8 cellular contexts compared by ENCODE assay signal in genomic region chr17:3935140-3935542, GRCh38. TPM values are rescaled to one million over a fixed set of nuclear protein-coding genes. Genes with fewer than 3 reads are reported as not detected.
DNase-seq lines count a peak whose midpoint lies in the region; ATAC-seq and TF ChIP-seq lines count a peak whose summit lies in the region.

No MANE protein-coding gene starts in this region.

- no peak for ATAC-seq in activated naive CD8-positive, alpha-beta T cell treated with anti-CD3 and anti-CD28 coated beads, Interleukin-2, amount 50 U/mL, for 24 hours
- ATAC-seq in right cardiac atrium, result peak; percentile 89 to 93
- ATAC-seq in gastrocnemius medialis, result peak; percentile 72
- no peak for ATAC-seq in GM19328 (IDR thresholded peaks at IDR 0.05; ENCODE audit: unreplicated experiment)

- peaks cover 26% of the 10 kb centered on the region for H3K36me3 Mint-ChIP-seq in activated naive CD4-positive, alpha-beta T cell treated with anti-CD3 and anti-CD28 coated beads for 36 hours (ENCODE audit: low read depth)
- H3K36me3 Mint-ChIP-seq in activated naive CD8-positive, alpha-beta T cell treated with anti-CD3 and anti-CD28 coated beads, Interleukin-2, amount 50 U/mL, for 24 hours (ENCODE audit: low read depth), result peaks cover 23% of the 10 kb centered on the region

- no peak overlapping the region for H3K4me3 Mint-ChIP-seq in activated naive CD4-positive, alpha-beta T cell treated with anti-CD3 and anti-CD28 coated beads for 36 hours
- H3K4me3 Mint-ChIP-seq in activated naive CD8-positive, alpha-beta T cell treated with anti-CD3 and anti-CD28 coated beads, Interleukin-2, amount 50 U/mL, for 24 hours, result no peak overlapping the region

- H3K4me1 ChIP-seq in right cardiac atrium (ENCODE audit: control insufficient read depth, insufficient read depth, low read length) (no peaks in the 10 kb centered on the region), gastrocnemius medialis (no peaks in the 10 kb centered on the region)

- no peaks in the 10 kb centered on the region for H3K36me3 ChIP-seq in gastrocnemius medialis

- no peak overlapping the region for H3K27ac Mint-ChIP-seq in activated naive CD4-positive, alpha-beta T cell treated with anti-CD3 and anti-CD28 coated beads for 36 hours
- no peak overlapping the region for H3K27ac Mint-ChIP-seq in activated naive CD8-positive, alpha-beta T cell treated with anti-CD3 and anti-CD28 coated beads, Interleukin-2, amount 50 U/mL, for 24 hours

- TF ChIP-seq POLR2A in gastrocnemius medialis (IDR thresholded peaks at IDR 0.05), result no peak

- in situ Hi-C loops in gastrocnemius medialis (cut with MboI; ENCODE audit: low sequenced_read_pairs in 4 of 4), result no loop called here

- CTCF ChIA-PET in activated naive CD4-positive, alpha-beta T cell treated with anti-CD3 and anti-CD28 coated beads for 36 hours (lab: Charles Lee), result interaction anchor here (0.6 to 1.6 kb wide), 3 partner anchors 69 to 400 kb away, joined by 3 read pairs; no protein-coding TSS in a partner anchor

- peak; percentile 54 for DNase-seq in activated naive CD4-positive, alpha-beta T cell treated with anti-CD3 and anti-CD28 coated beads for 36 hours
- no peak for DNase-seq in activated naive CD4-positive, alpha-beta T cell treated with anti-CD3 and anti-CD28 coated beads, Interleukin-2, amount 50 U/mL, for 16 hours
- DNase-seq in NCI-H2227 treated with DMSO at 0.1 percent for 48 hours (lab: John Stamatoyannopoulos, UW), result peak; percentile 58
- peak; percentile 25 for DNase-seq in activated naive CD8-positive, alpha-beta T cell treated with anti-CD3 and anti-CD28 coated beads, Interleukin-2, amount 50 U/mL, for 24 hours
- peak; percentile 70 to 89 (median 87) for DNase-seq in right cardiac atrium
- DNase-seq in gastrocnemius medialis, result peak in 1 of 2 donors; percentile 53
- DNase-seq in effector CD4-positive, alpha-beta T cell, result no peak

- H3K27me3 ChIP-seq in right cardiac atrium (ENCODE audit: control insufficient read depth, insufficient read depth), result no peaks in the 10 kb centered on the region
- H3K27me3 ChIP-seq in gastrocnemius medialis, result no peaks in the 10 kb centered on the region

- H3K27ac ChIP-seq in right cardiac atrium (ENCODE audit: low read length) (no peak overlapping the region), gastrocnemius medialis (no peak overlapping the region)

- 22% methylated on average over 10 of the region's 10 CpGs for WGBS in right cardiac atrium

- no peaks in the 10 kb centered on the region for H3K9me3 Mint-ChIP-seq in activated naive CD4-positive, alpha-beta T cell treated with anti-CD3 and anti-CD28 coated beads for 36 hours
- no peaks in the 10 kb centered on the region for H3K9me3 Mint-ChIP-seq in activated naive CD8-positive, alpha-beta T cell treated with anti-CD3 and anti-CD28 coated beads, Interleukin-2, amount 50 U/mL, for 24 hours

- TF ChIP-seq CTCF in gastrocnemius medialis (IDR thresholded peaks at IDR 0.05 in 4 of 5, conservative IDR thresholded peaks at IDR 0.05 in 1 of 5), result peak; percentile 12 to 70 (median 63)

- H3K4me3 ChIP-seq in right cardiac atrium (ENCODE audit: low read length) (no peak overlapping the region), gastrocnemius medialis (no peak overlapping the region)

- intact Hi-C loops in activated naive CD4-positive, alpha-beta T cell treated with anti-CD3 and anti-CD28 coated beads for 36 hours (cut with micrococcal nuclease), result loop anchor here (2.0 kb wide), 1 partner anchor 30 kb away; the partner anchor contains the start of gene ATP2A3
- intact Hi-C loops in right cardiac atrium (cut with DNase I), result loop anchor here (2.0 to 10.0 kb wide), 4 partner anchors 67 to 72 kb away; no protein-coding TSS in a partner anchor
- intact Hi-C loops in gastrocnemius medialis (cut with DNase I; ENCODE audit: low total_unique reads), result loop anchor here (1.0 kb wide), 2 partner anchors 69 to 139 kb away; no protein-coding TSS in a partner anchor

- no peaks in the 10 kb centered on the region for H3K9me3 ChIP-seq in right cardiac atrium (ENCODE audit: control insufficient read depth, low read length)
- H3K9me3 ChIP-seq in gastrocnemius medialis, result no peaks in the 10 kb centered on the region

- no peaks in the 10 kb centered on the region for H3K4me1 Mint-ChIP-seq in activated naive CD4-positive, alpha-beta T cell treated with anti-CD3 and anti-CD28 coated beads for 36 hours (ENCODE audit: low read depth)
- H3K4me1 Mint-ChIP-seq in activated naive CD8-positive, alpha-beta T cell treated with anti-CD3 and anti-CD28 coated beads, Interleukin-2, amount 50 U/mL, for 24 hours, result no peaks in the 10 kb centered on the region

- H3K27me3 Mint-ChIP-seq in activated naive CD4-positive, alpha-beta T cell treated with anti-CD3 and anti-CD28 coated beads for 36 hours (ENCODE audit: low read depth), result no peaks in the 10 kb centered on the region
- no peaks in the 10 kb centered on the region for H3K27me3 Mint-ChIP-seq in activated naive CD8-positive, alpha-beta T cell treated with anti-CD3 and anti-CD28 coated beads, Interleukin-2, amount 50 U/mL, for 24 hours

RNA-seq across cellular contexts. Expression of gene P2RX1, which starts 18.9 kb away (rescaled TPM):
- total RNA-seq in activated naive CD4-positive, alpha-beta T cell treated with anti-CD3 and anti-CD28 coated beads for 36 hours, result under 1 TPM; 0.10 to 0.17 TPM
- total RNA-seq in right cardiac atrium (1 to 10 TPM in 3 of 4 donors, under 1 TPM in 1; 0.74 to 3.8 (median 1.4) TPM), gastrocnemius medialis (under 1 TPM in 3 of 4 donors, not detected in 1; 0.25 to 0.59 (median 0.38) TPM)
- polyA plus RNA-seq in right cardiac atrium, result 1.1 TPM

RNA-seq across cellular contexts. Expression of gene ATP2A3, which starts 29.1 kb away (rescaled TPM):
- total RNA-seq in activated naive CD4-positive, alpha-beta T cell treated with anti-CD3 and anti-CD28 coated beads for 36 hours, result 10 to 100 TPM; 75.5 to 76.4 TPM
- total RNA-seq in right cardiac atrium (10 to 100 TPM; 10.5 to 16.6 (median 15.5) TPM), gastrocnemius medialis (1 to 10 TPM in 2 of 4 donors, under 1 TPM in 2; 0.89 to 1.4 (median 0.98) TPM)
- 7.9 TPM for polyA plus RNA-seq in right cardiac atrium

RNA-seq across cellular contexts. Expression of gene CAMKK1, which starts 42.3 kb away (rescaled TPM):
- 1 to 10 TPM; 2.4 to 2.7 TPM for total RNA-seq in activated naive CD4-positive, alpha-beta T cell treated with anti-CD3 and anti-CD28 coated beads for 36 hours
- total RNA-seq in right cardiac atrium (1 to 10 TPM; 4.2 to 6.7 (median 6.0) TPM), gastrocnemius medialis (1 to 10 TPM in 3 of 4 donors, under 1 TPM in 1; 0.44 to 5.1 (median 2.1) TPM)
- 4.5 TPM for polyA plus RNA-seq in right cardiac atrium

Comparison
In these comparisons a context has a peak if more than half of its experiments do, and no peak if none do; other contexts are left out.
1. DNase-seq: peak in activated naive CD4-positive, alpha-beta T cell treated with anti-CD3 and anti-CD28 coated beads for 36 hours (single experiment), NCI-H2227 treated with DMSO at 0.1 percent for 48 hours (single experiment), activated naive CD8-positive, alpha-beta T cell treated with anti-CD3 and anti-CD28 coated beads, Interleukin-2, amount 50 U/mL, for 24 hours (single experiment) and right cardiac atrium (3 of 3); none in activated naive CD4-positive, alpha-beta T cell treated with anti-CD3 and anti-CD28 coated beads, Interleukin-2, amount 50 U/mL, for 16 hours (single experiment) and effector CD4-positive, alpha-beta T cell (single experiment).
2. ATAC-seq: peak in right cardiac atrium (2 of 2) and gastrocnemius medialis (2 of 2); none in activated naive CD8-positive, alpha-beta T cell treated with anti-CD3 and anti-CD28 coated beads, Interleukin-2, amount 50 U/mL, for 24 hours (single experiment) and GM19328 (single experiment).
3. RNA of gene ATP2A3, which starts 29.1 kb away (total RNA-seq): 75.5 to 76.4 TPM in activated naive CD4-positive, alpha-beta T cell treated with anti-CD3 and anti-CD28 coated beads for 36 hours and 10.5 to 16.6 TPM in right cardiac atrium; 0.89 to 1.4 TPM in gastrocnemius medialis; every median in the first group is over 4 times any median in the second.